In genomic region chr11:9905562-9905961, GRCh38 we compare ENCODE assay signal across 19 cellular contexts.
DNase-seq lines count a peak whose midpoint lies in the region; ATAC-seq, FAIRE-seq and TF ChIP-seq lines count a peak whose summit lies in the region.
"Had no signal": no experiment of that assay in that cellular context is flagged by ENCODE, and none has a peak within 500 bp of the region (broad histone marks: within the 10 kb centered on the region; RNA-seq: fewer than 3 reads in every experiment).

No MANE protein-coding gene starts in this region.

- CTCF ChIA-PET in A549 (lab: Yijun Ruan, JAX) (interaction anchor here (2.1 to 3.5 kb wide), 3 partner anchors 67 to 403 kb away, joined by 6 to 16 read pairs (median 6); no protein-coding TSS in a partner anchor), PC-3 (lab: Charles Lee) (no interaction called here)

- POLR2A ChIA-PET in A549 (lab: Yijun Ruan, JAX) (interaction anchor here (0.7 to 2.1 kb wide), 3 partner anchors 67 to 399 kb away, joined by 3 to 5 read pairs (median 3); partner anchors contain the start of gene ADM), PC-3 (lab: Charles Lee; ENCODE audit: unreplicated experiment) (no interaction called here)

- no peaks in the 10 kb centered on the region for H3K79me2 ChIP-seq in PC-3 (ENCODE audit: low read length)

- WGBS in A549 (ENCODE audit: missing lambda C conversion rate) = 0% methylated on average over 1 of the region's 1 CpG

- H3K9ac ChIP-seq in PC-3 (ENCODE audit: low read length) = no peak overlapping the region
- peak overlapping the region; percentile 46 for H3K9ac ChIP-seq in iPS-20b (ENCODE audit: low read depth, low read length)

- H3K4me1 ChIP-seq in A549 (peaks cover 57% of the 10 kb centered on the region), PC-3 (ENCODE audit: insufficient read depth, low read length) (peaks cover 38% of the 10 kb centered on the region), iPS-20b (ENCODE audit: insufficient read depth, low read length) (peaks cover 32% of the 10 kb centered on the region), uterus (no peaks in the 10 kb centered on the region)

- no peaks in the 10 kb centered on the region for H4K20me1 ChIP-seq in PC-3 (ENCODE audit: low read length)

- H3K4me2 ChIP-seq in A549 (peak overlapping the region; percentile 82), PC-3 (ENCODE audit: low read length) (peak overlapping the region; percentile 59)

- BruUV-seq in PC-3 (replicated peaks; lab: Mats Ljungman, UMichigan) = no TSS peak

- no peak for TF ChIP-seq EP300 in A549 (IDR thresholded peaks at IDR 0.05)

- TF ChIP-seq RAD21 in A549 (conservative IDR thresholded peaks at IDR 0.05 in 1 of 2, IDR thresholded peaks at IDR 0.05 in 1 of 2) = no peak

- H3F3A ChIP-seq in PC-3 (ENCODE audit: low read length, unreplicated experiment) = peaks cover 11% of the 10 kb centered on the region

- H3K4me3 ChIP-seq in A549 (no peak overlapping the region), PC-3 (ENCODE audit: low read length) (peak overlapping the region; percentile 15; the same call in 1 of the 2 replicates), iPS-20b (ENCODE audit: low read length) (peak overlapping the region; percentile 42; the same call in 1 of the 2 replicates), uterus (no peak overlapping the region)
- H3K4me3 ChIP-seq: tibial artery had no signal

- H3K36me3 ChIP-seq in PC-3 (ENCODE audit: low read depth, low read length) (no peaks in the 10 kb centered on the region), iPS-20b (ENCODE audit: insufficient read depth, low read depth, low read length) (no peaks in the 10 kb centered on the region), uterus (no peaks in the 10 kb centered on the region)
- H3K36me3 ChIP-seq: tibial artery had no signal

- H3K9me3 ChIP-seq in A549 (peaks cover 5% of the 10 kb centered on the region; the same call in 1 of the 3 replicates), PC-3 (ENCODE audit: low read length) (no peaks in the 10 kb centered on the region), iPS-20b (ENCODE audit: insufficient read depth, low read depth, low read length) (no peaks in the 10 kb centered on the region), uterus (no peaks in the 10 kb centered on the region)
- H3K9me3 ChIP-seq: tibial artery had no signal

- TF ChIP-seq CTCF in A549 (IDR thresholded peaks at IDR 0.05) (no peak), PC-3 (conservative IDR thresholded peaks at IDR 0.05; ENCODE audit: low read depth, low read length) (no peak), uterus (IDR thresholded peaks at IDR 0.05) (no peak)

- intact Hi-C loops in PC-3 (cut with micrococcal nuclease) (loop anchor here (5.0 kb wide), 1 partner anchor 43 kb away; no protein-coding TSS in a partner anchor), uterus (cut with DNase I; ENCODE audit: low total_unique reads) (no loop called here)

- FAIRE-seq in A549 (lab: Jason Lieb, UNC) = no peak
- FAIRE-seq: endometrium, GM19239 had no signal

- H3K9me2 ChIP-seq in PC-3 (replicated peaks; ENCODE audit: low read length) = no peaks in the 10 kb centered on the region

- H3K27ac ChIP-seq in A549 (peak overlapping the region; percentile 81 to 92), PC-3 (ENCODE audit: low read length) (peak overlapping the region; percentile 72), iPS-20b (ENCODE audit: low read length) (peak overlapping the region; percentile 13), uterus (peak overlapping the region in 1 of 2 donors; percentile 47)
- H3K27ac ChIP-seq: 22Rv1, tibial artery had no signal

- H3K27me3 ChIP-seq in PC-3 (ENCODE audit: low read length) = no peaks in the 10 kb centered on the region
- H3K27me3 ChIP-seq in iPS-20b (ENCODE audit: insufficient read depth, low read length) = no peaks in the 10 kb centered on the region
- H3K27me3 ChIP-seq in uterus = no peaks in the 10 kb centered on the region
- H3K27me3 ChIP-seq: tibial artery had no signal

- DNase-seq in A549 (ENCODE audit: low read depth in 1 of 2, low spot score in 1 of 2) (peak in 1 of 2 experiments; percentile 22), PC-3 (no peak), dedifferentiated amniotic fluid mesenchymal stem cell (ENCODE audit: extremely low spot score) (peak; percentile 19), GM19240 (ENCODE audit: insufficient read length, low spot score) (no peak), uterus (no peak), NCI-H1417 (lab: John Stamatoyannopoulos, UW) (no peak), NAMALWA (ENCODE audit: low spot score) (no peak)
- DNase-seq: activated CD4-positive, CD25-positive, alpha-beta regulatory T cell; activated naive CD4-positive, alpha-beta T cell treated with anti-CD3 and anti-CD28 coated beads, Interleukin-2, amount 50 U/mL, for 16 hours; CD4-positive, alpha-beta memory T cell; naive B cell; NCI-H1105 treated with DMSO at 0.1 percent for 48 hours; OCI-M1; stimulated activated CD4-positive, alpha-beta T cell treated with anti-CD3 and anti-CD28 coated beads, Interleukin-1b, Interleukin-23, amount 100 ng/mL, for 48 hours; tibial artery had no signal

- H2AFZ ChIP-seq in PC-3 (ENCODE audit: low read length) = no peak overlapping the region

- ATAC-seq in A549 = peak; percentile 24 to 32; a peak in 3 of 6 replicates
- ATAC-seq in PC-3 = peak; percentile 6

- TF ChIP-seq POLR2A in A549 (IDR thresholded peaks at IDR 0.05; ENCODE audit: low read length) = no peak
- TF ChIP-seq POLR2A in uterus (IDR thresholded peaks at IDR 0.05) = no peak

TF ChIP-seq in A549, 52 proteins besides CTCF, POLR2A, EP300 and RAD21:
- TF ChIP-seq NR3C1 (IDR thresholded peaks at IDR 0.05) = no peak
- no peak for TF ChIP-seq MAZ (IDR thresholded peaks at IDR 0.05; ENCODE audit: borderline replicate concordance, low read depth, low read length)
- TF ChIP-seq FOSL2 (IDR thresholded peaks at IDR 0.05) = no peak
- no peak for TF ChIP-seq FOSL2 (CRISPR knock-in tag; IDR thresholded peaks at IDR 0.05)
- no peak for TF ChIP-seq E2F6 (IDR thresholded peaks at IDR 0.05; ENCODE audit: borderline replicate concordance, low read depth)
- TF ChIP-seq REST (IDR thresholded peaks at IDR 0.05) = no peak
- no peak for TF ChIP-seq EHMT2 (IDR thresholded peaks at IDR 0.05; ENCODE audit: low read depth)
- no peak for TF ChIP-seq CEBPB (IDR thresholded peaks at IDR 0.05)
- TF ChIP-seq HEYL (CRISPR knock-in tag; IDR thresholded peaks at IDR 0.05) = no peak
- TF ChIP-seq SREBF2 (IDR thresholded peaks at IDR 0.05) = no peak
- TF ChIP-seq ATOH8 (CRISPR knock-in tag; IDR thresholded peaks at IDR 0.05; ENCODE audit: low read depth) = no peak
- TF ChIP-seq JUNB (IDR thresholded peaks at IDR 0.05) = no peak
- no peak for TF ChIP-seq RCOR1 (IDR thresholded peaks at IDR 0.05; ENCODE audit: low read depth, low read length)
- TF ChIP-seq RFX5 (IDR thresholded peaks at IDR 0.05) = no peak
- no peak for TF ChIP-seq HDAC2 (IDR thresholded peaks at IDR 0.05)
- no peak for TF ChIP-seq FOXS1 (CRISPR knock-in tag; IDR thresholded peaks at IDR 0.05)

Comparison
In these comparisons a context has a peak if more than half of its experiments do, and no peak if none do; other contexts are left out.
1. H3K4me3 ChIP-seq: peak in PC-3 (single experiment) and iPS-20b (single experiment); none in A549 (single experiment) and uterus (0 of 2).